21 cellular contexts compared by ENCODE assay signal in the genomic region with DNA sequence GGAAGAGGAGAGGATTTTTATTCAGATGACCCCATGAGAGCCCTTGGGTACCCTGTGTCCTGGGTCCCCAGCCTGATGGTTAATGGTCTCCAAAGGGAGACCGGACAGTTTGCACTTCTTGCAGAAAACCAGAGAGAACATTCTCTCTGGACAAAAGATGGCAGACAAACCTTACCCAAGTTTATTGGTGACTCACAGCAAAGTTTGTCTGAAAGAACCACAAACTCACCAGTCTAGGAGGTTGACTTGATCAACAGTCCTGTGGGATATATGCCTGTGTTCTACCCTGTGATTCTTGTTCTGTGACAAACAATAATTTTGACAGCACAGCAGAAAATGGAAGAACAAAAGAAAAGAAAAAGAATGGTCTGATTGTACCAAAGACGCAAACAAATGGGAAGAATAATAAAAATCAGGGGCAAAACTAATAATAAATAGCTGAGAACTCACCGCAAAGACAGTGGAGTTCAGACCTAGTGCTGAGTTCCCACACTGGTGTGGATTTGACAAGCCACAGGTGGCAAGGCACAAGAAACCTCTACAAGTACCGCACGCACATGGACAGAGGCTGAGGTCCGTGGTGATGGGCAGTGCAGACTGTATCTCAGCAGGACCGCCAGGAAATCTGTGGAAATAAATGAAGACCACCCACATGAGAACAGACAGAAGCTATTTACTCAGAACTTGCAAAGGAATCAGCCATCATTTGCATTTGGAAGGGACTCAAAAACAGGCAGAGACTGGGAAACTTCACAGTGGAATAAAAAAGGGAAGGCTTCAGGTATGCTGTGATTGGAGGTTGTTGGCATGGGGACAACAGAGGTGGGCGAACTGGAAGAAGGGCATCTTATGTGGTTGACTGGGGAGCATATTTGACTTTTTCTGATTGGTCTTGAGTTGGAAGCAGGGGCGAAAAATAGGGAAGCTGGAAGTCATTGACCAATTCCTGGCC. TPM values are rescaled to one million over a fixed set of nuclear protein-coding genes. Genes with fewer than 3 reads are reported as not detected.
DNase-seq lines count a peak whose midpoint lies in the region; FAIRE-seq and TF ChIP-seq lines count a peak whose summit lies in the region.
"Had no signal": no experiment of that assay in that cellular context is flagged by ENCODE, and none has a peak within 500 bp of the region (broad histone marks: within the 10 kb centered on the region; RNA-seq: fewer than 3 reads in every experiment).

No MANE protein-coding gene starts in this region.

- peak; percentile 35 for TF ChIP-seq CTCF in AG10803 (conservative IDR thresholded peaks at IDR 0.05; ENCODE audit: low read length)
- peak; percentile 21 for TF ChIP-seq CTCF in brain microvascular endothelial cell (IDR thresholded peaks at IDR 0.05; ENCODE audit: low read depth, low read length, missing control alignments)

- CTCF ChIA-PET in activated naive CD4-positive, alpha-beta T cell treated with anti-CD3 and anti-CD28 coated beads for 36 hours (lab: Charles Lee): no interaction called here

- H3K4me1 ChIP-seq in HUES48 (ENCODE audit: control insufficient read depth, insufficient read depth, low read length) (peaks cover 16% of the 10 kb centered on the region), small intestine (ENCODE audit: control insufficient read depth in 2 of 2, insufficient read depth in 1 of 2, low read depth in 1 of 2, low read length in 1 of 2) (no peaks in the 10 kb centered on the region)
- H3K4me1 ChIP-seq: parathyroid adenoma had no signal

- peaks cover 24% of the 10 kb centered on the region for H3K27me3 Mint-ChIP-seq in activated naive CD4-positive, alpha-beta T cell treated with anti-CD3 and anti-CD28 coated beads for 36 hours (ENCODE audit: low read depth)

- no peaks in the 10 kb centered on the region for H3K36me3 ChIP-seq in HUES48 (ENCODE audit: control insufficient read depth, insufficient read depth, low read length)
- H3K36me3 ChIP-seq in brain microvascular endothelial cell (replicated peaks): no peaks in the 10 kb centered on the region
- no peaks in the 10 kb centered on the region for H3K36me3 ChIP-seq in small intestine (ENCODE audit: control insufficient read depth in 2 of 2, insufficient read depth in 2 of 2, low read length in 2 of 2)
- H3K36me3 ChIP-seq: BLaER1, heart left ventricle had no signal

- peak overlapping the region; percentile 18 for H3K27ac ChIP-seq in HUES48 (ENCODE audit: low read depth, low read length)
- H3K27ac ChIP-seq in brain microvascular endothelial cell: no peak overlapping the region
- H3K27ac ChIP-seq in small intestine (ENCODE audit: low read depth in 1 of 2, low read length in 1 of 2): no peak overlapping the region
- H3K27ac ChIP-seq: BLaER1, coronary artery, heart left ventricle, parathyroid adenoma, skin epidermis had no signal

- H3K4me3 Mint-ChIP-seq in activated naive CD4-positive, alpha-beta T cell treated with anti-CD3 and anti-CD28 coated beads for 36 hours: no peak overlapping the region
- H3K4me3 Mint-ChIP-seq: activated CD4-positive, alpha-beta T cell treated with anti-CD3 and anti-CD28 coated beads for 36 hours; naive B cell had no signal

- H3K9ac ChIP-seq in HUES48 (ENCODE audit: low read depth, low read length): no peak overlapping the region
- H3K9ac ChIP-seq: BLaER1, parathyroid adenoma had no signal

- peak; percentile 68 for DNase-seq in AG10803 (ENCODE audit: low read depth)
- DNase-seq in brain microvascular endothelial cell: peak; percentile 36
- peak; percentile 69 for DNase-seq in iris pigment epithelial cell (ENCODE audit: low read depth)
- no peak for DNase-seq in NCI-H69 (lab: John Stamatoyannopoulos, UW)
- DNase-seq in small intestine: no peak
- no peak for DNase-seq in activated naive CD4-positive, alpha-beta T cell treated with anti-CD3 and anti-CD28 coated beads for 36 hours
- DNase-seq in dermis blood vessel endothelial cell: no peak
- DNase-seq: activated CD4-positive, alpha-beta T cell treated with anti-CD3 and anti-CD28 coated beads for 36 hours; amygdala; Calu3; heart left ventricle; naive B cell; NCI-H1436 treated with DMSO at 0.1 percent for 48 hours had no signal

- 77 to 86% (median 85%) methylated on average over 9 of the region's 9 CpGs for WGBS in small intestine, 3 donors

- H3K4me3 ChIP-seq in AG10803 (ENCODE audit: low read length): no peak overlapping the region
- no peak overlapping the region for H3K4me3 ChIP-seq in HUES48 (ENCODE audit: low read depth, low read length)
- H3K4me3 ChIP-seq in brain microvascular endothelial cell (ENCODE audit: low read depth, low read length): no peak overlapping the region
- no peak overlapping the region for H3K4me3 ChIP-seq in small intestine (ENCODE audit: low read depth in 1 of 2, low read length in 2 of 2)
- H3K4me3 ChIP-seq: BLaER1, coronary artery, heart left ventricle, lung, skin epidermis had no signal

- intact Hi-C loops in activated naive CD4-positive, alpha-beta T cell treated with anti-CD3 and anti-CD28 coated beads for 36 hours (cut with micrococcal nuclease): no loop called here

- H3K36me3 Mint-ChIP-seq in activated naive CD4-positive, alpha-beta T cell treated with anti-CD3 and anti-CD28 coated beads for 36 hours (ENCODE audit: low read depth): no peaks in the 10 kb centered on the region

- peaks cover 6% of the 10 kb centered on the region for H3K9me3 ChIP-seq in HUES48 (ENCODE audit: control insufficient read depth, insufficient read depth, low read length)
- no peaks in the 10 kb centered on the region for H3K9me3 ChIP-seq in small intestine (ENCODE audit: control insufficient read depth, low read depth)
- H3K9me3 ChIP-seq: heart left ventricle had no signal

- H3K4me1 Mint-ChIP-seq in activated naive CD4-positive, alpha-beta T cell treated with anti-CD3 and anti-CD28 coated beads for 36 hours (ENCODE audit: low read depth): no peaks in the 10 kb centered on the region
- H3K4me1 Mint-ChIP-seq: activated CD4-positive, alpha-beta T cell treated with anti-CD3 and anti-CD28 coated beads for 36 hours; naive B cell had no signal

- H3K27me3 ChIP-seq in HUES48 (ENCODE audit: control insufficient read depth, insufficient read depth, low read length) (no peaks in the 10 kb centered on the region), brain microvascular endothelial cell (replicated peaks) (no peaks in the 10 kb centered on the region), small intestine (ENCODE audit: control insufficient read depth in 2 of 2, insufficient read depth in 2 of 2, low read length in 2 of 2) (peaks cover 0 to 2% of the 10 kb centered on the region in 2 donors)
- H3K27me3 ChIP-seq: BLaER1, heart left ventricle had no signal

- no peak for FAIRE-seq in small intestine (lab: Jason Lieb, UNC)
- FAIRE-seq: islet of Langerhans had no signal

- no peaks in the 10 kb centered on the region for H3K9me3 Mint-ChIP-seq in activated naive CD4-positive, alpha-beta T cell treated with anti-CD3 and anti-CD28 coated beads for 36 hours

- no peak overlapping the region for H3K27ac Mint-ChIP-seq in activated naive CD4-positive, alpha-beta T cell treated with anti-CD3 and anti-CD28 coated beads for 36 hours
- H3K27ac Mint-ChIP-seq: activated CD4-positive, alpha-beta T cell treated with anti-CD3 and anti-CD28 coated beads for 36 hours; activated T-helper 2 cell treated with anti-CD3 and anti-CD28 coated beads, Interferon-gamma antibody, Interleukin-2, Interleukin-4, amounts not matched to agents 10 μg/mL and 5 μg/mL and 100 μg/mL, durations not matched to agents 14 hours and 24 hours and 36 hours; naive B cell had no signal

- in situ Hi-C loops in brain microvascular endothelial cell (cut with HindIII; ENCODE audit: low pct_ligation_motif_present, low sequenced_read_pairs): loop anchor here (25.0 kb wide), 1 partner anchor 326 kb away; no protein-coding TSS in a partner anchor

RNA-seq across cellular contexts. Expression of a gene that starts 12.5 kb away (rescaled TPM):
- 1 to 10 TPM in 1 of 3 donors, under 1 TPM in 2; 0.27 to 1.3 (median 0.46) TPM for polyA plus RNA-seq in small intestine
- total RNA-seq in activated naive CD4-positive, alpha-beta T cell treated with anti-CD3 and anti-CD28 coated beads for 36 hours: not detected
- total RNA-seq in dermis blood vessel endothelial cell: not detected in 2 replicates
- total RNA-seq: activated CD4-positive, alpha-beta T cell treated with anti-CD3 and anti-CD28 coated beads for 36 hours; activated T-helper 2 cell treated with anti-CD3 and anti-CD28 coated beads, Interferon-gamma antibody, Interleukin-2, Interleukin-4, amounts not matched to agents 10 μg/mL and 5 μg/mL and 100 μg/mL, durations not matched to agents 14 hours and 24 hours and 36 hours; Calu3 had no signal

Comparison
In these comparisons a context has a peak if more than half of its experiments do, and no peak if none do; other contexts are left out.
1. DNase-seq: peak in AG10803 (single experiment), brain microvascular endothelial cell (single experiment) and iris pigment epithelial cell (single experiment); none in NCI-H69 (single experiment), small intestine (single experiment), activated naive CD4-positive, alpha-beta T cell treated with anti-CD3 and anti-CD28 coated beads for 36 hours (single experiment) and dermis blood vessel endothelial cell (single experiment).